Comparison of ENCODE assay signal across 26 cellular contexts in the genomic region with DNA sequence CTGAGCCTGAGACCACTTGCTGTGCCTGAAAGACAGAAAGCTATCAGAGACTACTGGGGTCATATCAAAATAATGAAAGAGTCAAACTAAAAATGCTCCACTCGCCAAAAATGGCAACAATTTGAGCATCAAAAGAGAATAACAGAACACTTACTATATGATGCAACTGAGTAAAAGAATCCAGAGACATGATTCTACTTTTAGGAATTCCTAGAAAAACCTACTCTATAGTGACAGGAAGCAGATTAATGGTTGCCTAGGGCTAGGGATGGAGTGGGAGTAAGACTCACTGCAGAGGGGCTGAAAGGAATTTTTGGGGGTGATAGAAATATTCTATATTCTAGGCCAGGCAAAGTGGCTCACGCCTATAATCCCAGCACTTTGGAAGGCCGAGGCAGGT.
"Had no signal": no experiment of that assay in that cellular context is flagged by ENCODE, and none has a peak within 500 bp of the region (broad histone marks: within the 10 kb centered on the region; RNA-seq: fewer than 3 reads in every experiment).

No MANE protein-coding gene starts in this region.

- H3K4me2 ChIP-seq: hepatocyte had no signal

- H3K9me3 ChIP-seq: ascending aorta, gastroesophageal sphincter, left ventricle myocardium inferior, right atrium auricular region, spleen, thoracic aorta, uterus had no signal

- H3K79me2 ChIP-seq: hepatocyte had no signal

- DNase-seq: activated CD4-positive, alpha-beta memory T cell treated with anti-CD3 and anti-CD28 coated beads for 36 hours; activated CD4-positive, alpha-beta T cell treated with anti-CD3 and anti-CD28 coated beads for 48 hours; activated CD8-positive, alpha-beta memory T cell treated with anti-CD3 and anti-CD28 coated beads, Interleukin-2, amount 50 U/mL, for 4 hours; activated effector memory CD4-positive, alpha-beta T cell treated with anti-CD3 and anti-CD28 coated beads, Interleukin-2, amount 50 U/mL, for 16 hours; activated naive CD4-positive, alpha-beta T cell treated with anti-CD3 and anti-CD28 coated beads for 36 hours; activated naive CD8-positive, alpha-beta T cell treated with anti-CD3 and anti-CD28 coated beads for 36 hours; activated T-cell treated with anti-CD3 and anti-CD28 coated beads, Interleukin-2, amount 50 U/mL, for 1 hour; brain microvascular endothelial cell; cortex of kidney; effector memory CD8-positive, alpha-beta T cell; erythroblast; islet precursor cell; left ventricle myocardium inferior; mesendoderm; natural killer cell; spleen; stimulated activated CD4-positive, alpha-beta T cell treated with anti-CD3 and anti-CD28 coated beads, Interleukin-2, amount 100 ng/mL, for 48 hours; stimulated activated naive CD8-positive, alpha-beta T cell treated with anti-CD3 and anti-CD28 coated beads, Interleukin-15, Interleukin-2, amounts not matched to agents 100 U/mL and 50 U/mL, for 24 hours; uterus had no signal

- ATAC-seq: effector memory CD8-positive, alpha-beta T cell; gastroesophageal sphincter; natural killer cell; stimulated activated naive CD8-positive, alpha-beta T cell treated with anti-CD3 and anti-CD28 coated beads, Interleukin-15, Interleukin-2, amounts not matched to agents 100 U/mL and 50 U/mL, for 24 hours had no signal

- H3K27ac ChIP-seq: ascending aorta, brain microvascular endothelial cell, gastroesophageal sphincter, hepatocyte, left ventricle myocardium inferior, right atrium auricular region, spleen, thoracic aorta, uterus, VCaP had no signal

- H3K4me3 ChIP-seq: ascending aorta, gastroesophageal sphincter, hepatocyte, left ventricle myocardium inferior, lung, right atrium auricular region, spleen, thoracic aorta, uterus had no signal

- H3K27me3 ChIP-seq: ascending aorta, brain microvascular endothelial cell, gastroesophageal sphincter, hepatocyte, right atrium auricular region, spleen, uterus had no signal

- H3K4me1 ChIP-seq: ascending aorta, gastroesophageal sphincter, left ventricle myocardium inferior, right atrium auricular region, spleen, uterus had no signal

- H3K36me3 ChIP-seq: ascending aorta, brain microvascular endothelial cell, gastroesophageal sphincter, left ventricle myocardium inferior, right atrium auricular region, spleen, thoracic aorta, uterus had no signal

- H2AFZ ChIP-seq: hepatocyte had no signal
